Comparison of ENCODE assay signal across 8 cellular contexts in the genomic region with DNA sequence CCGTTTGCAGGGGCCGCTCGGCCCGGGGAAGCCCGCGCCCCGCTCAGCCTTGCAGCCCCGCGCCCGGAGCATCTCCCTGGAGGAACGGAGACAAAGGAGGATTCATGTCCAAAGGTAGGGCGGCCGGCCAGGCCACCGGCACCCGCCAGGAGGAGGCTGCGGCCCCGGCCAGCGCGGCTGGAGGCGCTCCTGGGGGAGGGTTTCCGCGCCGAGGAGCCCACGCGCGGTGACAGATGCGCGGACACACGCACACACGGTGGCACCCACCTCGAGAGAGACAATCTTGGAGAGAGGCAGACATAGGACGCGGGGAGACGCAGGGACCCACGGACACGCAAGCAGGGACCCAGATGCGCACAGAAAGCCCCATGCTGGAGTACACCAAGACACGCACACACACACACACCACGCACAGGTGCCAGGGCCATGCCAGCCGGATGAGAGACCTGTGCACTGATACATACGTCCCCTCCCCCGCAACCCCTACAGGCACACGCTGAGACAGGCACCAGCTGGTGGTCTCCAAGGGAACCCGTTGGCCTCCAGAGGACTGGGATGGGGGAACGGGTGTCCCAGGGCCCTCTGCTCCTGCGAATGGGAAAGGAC. TPM values are rescaled to one million over a fixed set of nuclear protein-coding genes. Genes with fewer than 3 reads are reported as not detected.
A peak's percentile ranks its signal among the peaks of the same experiment; 100 is the strongest.
DNase-seq lines count a peak whose midpoint lies in the region; ATAC-seq and TF ChIP-seq lines count a peak whose summit lies in the region.

No MANE protein-coding gene starts in this region.

- peaks cover 62% of the 10 kb centered on the region for H3K27me3 Mint-ChIP-seq in endodermal cell (ENCODE audit: insufficient read depth)

- TF ChIP-seq CTCF in endodermal cell (conservative IDR thresholded peaks at IDR 0.05) (peak; percentile 21), gastroesophageal sphincter (IDR thresholded peaks at IDR 0.05) (no peak)

- H3K4me3 ChIP-seq in endodermal cell (ENCODE audit: low read length) (peak overlapping the region; percentile 75), skeletal muscle cell (ENCODE audit: low read depth, low read length) (peak overlapping the region; percentile 34), gastroesophageal sphincter (peak overlapping the region in 1 of 2 donors; percentile 54)

- H3K4me1 Mint-ChIP-seq in endodermal cell: peaks cover 6% of the 10 kb centered on the region

- ATAC-seq in HG02678 (IDR thresholded peaks at IDR 0.05; ENCODE audit: unreplicated experiment) (no peak), GM19023 (IDR thresholded peaks at IDR 0.05; ENCODE audit: unreplicated experiment) (no peak), gastroesophageal sphincter (no peak)

- no peak for TF ChIP-seq POLR2A in gastroesophageal sphincter (IDR thresholded peaks at IDR 0.05)

- H3K36me3 Mint-ChIP-seq in endodermal cell (ENCODE audit: low read depth): no peaks in the 10 kb centered on the region

- H3K27me3 ChIP-seq in endodermal cell (ENCODE audit: control insufficient read depth, insufficient read depth, low read length, poor library complexity, severe bottlenecking) (peaks cover 53% of the 10 kb centered on the region), gastroesophageal sphincter (peaks cover 64% of the 10 kb centered on the region)

- no peaks in the 10 kb centered on the region for H3K36me3 ChIP-seq in endodermal cell (ENCODE audit: control insufficient read depth, insufficient read depth, low read length)
- H3K36me3 ChIP-seq in gastroesophageal sphincter: no peaks in the 10 kb centered on the region

- H3K9ac ChIP-seq in endodermal cell (ENCODE audit: extremely low read depth, low read length, poor library complexity, severe bottlenecking): peak overlapping the region; percentile 52

- H3K27ac Mint-ChIP-seq in endodermal cell: no peak overlapping the region

- 6 to 7% methylated on average over 20 to 46 of the region's 46 CpGs for WGBS in endodermal cell (ENCODE audit: insufficient coverage in 1 of 2, insufficient read length in 1 of 2), 2 experiments
- WGBS in gastroesophageal sphincter (ENCODE audit: low coverage in 1 of 2), 2 donors: 3% methylated on average over 7 of the region's 46 CpGs; no CpG with 5 or more reads in 1 of the 2 donors

- H3K27ac ChIP-seq in endodermal cell (ENCODE audit: low read depth, low read length) (peak overlapping the region; percentile 9), gastroesophageal sphincter (no peak overlapping the region)

- H3K9me3 ChIP-seq in endodermal cell (ENCODE audit: control insufficient read depth, low read length) (no peaks in the 10 kb centered on the region), gastroesophageal sphincter (no peaks in the 10 kb centered on the region)

- H3K4me1 ChIP-seq in endodermal cell (ENCODE audit: control insufficient read depth, insufficient read depth, low read length): no peaks in the 10 kb centered on the region
- peaks cover 0 to 16% (median 9%) of the 10 kb centered on the region in 3 donors for H3K4me1 ChIP-seq in gastroesophageal sphincter

- TF ChIP-seq EP300 in gastroesophageal sphincter (IDR thresholded peaks at IDR 0.05): no peak

- H3K9me3 Mint-ChIP-seq in endodermal cell: no peaks in the 10 kb centered on the region

- peak; percentile 11 for DNase-seq in NCI-H2196 (lab: John Stamatoyannopoulos, UW; ENCODE audit: unreplicated experiment)
- DNase-seq in NCI-H2196 treated with DMSO at 0.1 percent for 48 hours (lab: John Stamatoyannopoulos, UW; ENCODE audit: unreplicated experiment): no peak
- DNase-seq in NCI-H69 (lab: John Stamatoyannopoulos, UW): peak; percentile 76
- DNase-seq in endodermal cell: peak; percentile 69
- DNase-seq in skeletal muscle cell (ENCODE audit: low read depth): no peak

- peak overlapping the region; percentile 52 for H3K4me3 Mint-ChIP-seq in endodermal cell

RNA-seq across cellular contexts. Expression of a gene that starts 7.8 kb away (rescaled TPM):
- 10 to 100 TPM; 10.9 to 13.9 TPM for total RNA-seq in endodermal cell
- polyA plus RNA-seq in endodermal cell (2013, experiment 1 of 2): 62.4 TPM
- polyA plus RNA-seq in endodermal cell (2013, experiment 2 of 2): 55.8 TPM
- 1 to 10 TPM in 1 of 4 donors, under 1 TPM in 2, not detected in 1; 0.13 to 1.2 (median 0.93) TPM for total RNA-seq in gastroesophageal sphincter

RNA-seq across cellular contexts. Expression of a gene that starts 21.5 kb away (rescaled TPM):
- total RNA-seq in endodermal cell: not detected
- not detected for polyA plus RNA-seq in endodermal cell (2013, experiment 1 of 2)
- not detected for polyA plus RNA-seq in endodermal cell (2013, experiment 2 of 2)
- total RNA-seq in gastroesophageal sphincter: 1 to 10 TPM in 1 of 4 donors, under 1 TPM in 3; 0.22 to 2.8 (median 0.59) TPM

RNA-seq across cellular contexts. Expression of a gene that starts 30.1 kb away (rescaled TPM):
- total RNA-seq in endodermal cell (10 to 100 TPM; 28.5 to 43.1 TPM), gastroesophageal sphincter (1 to 10 TPM in 2 of 4 donors, not detected in 2; 1.9 to 3.4 TPM)
- 32.1 TPM for polyA plus RNA-seq in endodermal cell (2013, experiment 1 of 2)
- 32.0 TPM for polyA plus RNA-seq in endodermal cell (2013, experiment 2 of 2)

RNA-seq across cellular contexts. Expression of a gene that starts 50.5 kb away (rescaled TPM):
- 1 to 10 TPM; 1.7 to 3.3 TPM for total RNA-seq in endodermal cell
- polyA plus RNA-seq in endodermal cell (2013, experiment 1 of 2): 3.1 TPM
- polyA plus RNA-seq in endodermal cell (2013, experiment 2 of 2): 2.4 TPM
- under 1 TPM in 2 of 4 donors, not detected in 2; 0.12 to 0.16 TPM for total RNA-seq in gastroesophageal sphincter

Comparison
In these comparisons a context has a peak if more than half of its experiments do, and no peak if none do; other contexts are left out.
1. DNase-seq: peak in NCI-H2196 (single experiment), NCI-H69 (single experiment) and endodermal cell (single experiment); none in NCI-H2196 treated with DMSO at 0.1 percent for 48 hours (single experiment) and skeletal muscle cell (single experiment).
2. RNA of a gene that starts 7.8 kb away (total RNA-seq): 10.9 to 13.9 TPM in endodermal cell; 0.13 to 1.2 TPM in gastroesophageal sphincter; every median in the first group is over 4 times any median in the second.